In genomic region chr18:845152-845819, GRCh38 we compare ENCODE assay signal across 12 cellular contexts. TPM values are rescaled to one million over a fixed set of nuclear protein-coding genes. Genes with fewer than 3 reads are reported as not detected.
A peak's percentile ranks its signal among the peaks of the same experiment; 100 is the strongest.
DNase-seq lines count a peak whose midpoint lies in the region; ATAC-seq and TF ChIP-seq lines count a peak whose summit lies in the region.
"Had no signal": no experiment of that assay in that cellular context is flagged by ENCODE, and none has a peak within 500 bp of the region (broad histone marks: within the 10 kb centered on the region; RNA-seq: fewer than 3 reads in every experiment).

No MANE protein-coding gene starts in this region.

- H3K36me3 ChIP-seq in prostate gland, result no peaks in the 10 kb centered on the region
- H3K36me3 ChIP-seq: neural progenitor cell had no signal

- no peak overlapping the region for H3K27ac ChIP-seq in prostate gland
- H3K27ac ChIP-seq: neural progenitor cell had no signal

- intact Hi-C loops in Right ventricle myocardium inferior (cut with DNase I), result no loop called here
- intact Hi-C loops in cardiac septum (cut with DNase I), result no loop called here
- intact Hi-C loops in left colon (cut with DNase I, micrococcal nuclease), result no loop called here
- intact Hi-C loops in prostate gland (cut with DNase I), result no loop called here

- no peak for TF ChIP-seq POLR2A in prostate gland (IDR thresholded peaks at IDR 0.05)

- DNase-seq in Right ventricle myocardium inferior (ENCODE audit: missing footprints) (no peak), cardiac septum (ENCODE audit: low spot score) (no peak), astrocyte of the spinal cord (ENCODE audit: low read depth, low spot score) (peak; percentile 63), left colon (no peak), prostate gland (ENCODE audit: low spot score) (no peak), COR-L47 (lab: John Stamatoyannopoulos, UW) (no peak)
- DNase-seq: activated B cell treated with CpG ODN at 0.5 μM for 24 hours; activated naive CD4-positive, alpha-beta T cell treated with anti-CD3 and anti-CD28 coated beads, Interleukin-2, amount 50 U/mL, for 16 hours; NCI-H526 had no signal

- no peaks in the 10 kb centered on the region for H3K4me1 ChIP-seq in prostate gland (replicated peaks)
- H3K4me1 ChIP-seq: neural progenitor cell had no signal

- WGBS in prostate gland, result 19% methylated on average over 9 of the region's 9 CpGs

- in situ Hi-C loops in astrocyte of the spinal cord (cut with HindIII; ENCODE audit: low sequenced_read_pairs), result no loop called here

- H3K9me3 ChIP-seq in prostate gland, result no peaks in the 10 kb centered on the region

- H3K4me3 ChIP-seq in astrocyte of the spinal cord (ENCODE audit: low read depth, low read length), result no peak overlapping the region
- no peak overlapping the region for H3K4me3 ChIP-seq in prostate gland
- H3K4me3 ChIP-seq: neural progenitor cell had no signal

- H3K27me3 ChIP-seq in prostate gland (replicated peaks; ENCODE audit: insufficient read depth), result no peaks in the 10 kb centered on the region

- no peak for TF ChIP-seq CTCF in astrocyte of the spinal cord (IDR thresholded peaks at IDR 0.05; ENCODE audit: low read depth, low read length)
- TF ChIP-seq CTCF in prostate gland (IDR thresholded peaks at IDR 0.05), result no peak

- ATAC-seq in Right ventricle myocardium inferior (peak; percentile 44), left colon (peak; percentile 61), GM19324 (IDR thresholded peaks at IDR 0.05; ENCODE audit: low FRiP score, unreplicated experiment) (no peak), HG02763 (IDR thresholded peaks at IDR 0.05; ENCODE audit: unreplicated experiment) (no peak)

RNA-seq across cellular contexts. Expression of gene YES1, which starts 33.2 kb away (rescaled TPM):
- total RNA-seq in Right ventricle myocardium inferior (23.5 TPM), cardiac septum (26.2 TPM), left colon (10 to 100 TPM; 64.7 to 74.6 TPM), prostate gland (100 to 1,000 TPM in 1 of 2 donors, 10 to 100 TPM in 1; 88.5 to 116 TPM)

RNA-seq across cellular contexts. Expression of gene ADCYAP1, which starts 59.4 kb away (rescaled TPM):
- not detected for total RNA-seq in Right ventricle myocardium inferior
- 0.22 TPM for total RNA-seq in cardiac septum
- total RNA-seq in left colon, result under 1 TPM; 0.21 to 0.75 TPM
- 1 to 10 TPM; 2.2 to 2.7 TPM for total RNA-seq in prostate gland
- total RNA-seq: activated B cell treated with CpG ODN at 0.5 μM for 24 hours had no signal

Comparison
In these comparisons a context has a peak if more than half of its experiments do, and no peak if none do; other contexts are left out.
1. ATAC-seq: peak in Right ventricle myocardium inferior (single experiment) and left colon (single experiment); none in GM19324 (single experiment) and HG02763 (single experiment).